In the genomic region with DNA sequence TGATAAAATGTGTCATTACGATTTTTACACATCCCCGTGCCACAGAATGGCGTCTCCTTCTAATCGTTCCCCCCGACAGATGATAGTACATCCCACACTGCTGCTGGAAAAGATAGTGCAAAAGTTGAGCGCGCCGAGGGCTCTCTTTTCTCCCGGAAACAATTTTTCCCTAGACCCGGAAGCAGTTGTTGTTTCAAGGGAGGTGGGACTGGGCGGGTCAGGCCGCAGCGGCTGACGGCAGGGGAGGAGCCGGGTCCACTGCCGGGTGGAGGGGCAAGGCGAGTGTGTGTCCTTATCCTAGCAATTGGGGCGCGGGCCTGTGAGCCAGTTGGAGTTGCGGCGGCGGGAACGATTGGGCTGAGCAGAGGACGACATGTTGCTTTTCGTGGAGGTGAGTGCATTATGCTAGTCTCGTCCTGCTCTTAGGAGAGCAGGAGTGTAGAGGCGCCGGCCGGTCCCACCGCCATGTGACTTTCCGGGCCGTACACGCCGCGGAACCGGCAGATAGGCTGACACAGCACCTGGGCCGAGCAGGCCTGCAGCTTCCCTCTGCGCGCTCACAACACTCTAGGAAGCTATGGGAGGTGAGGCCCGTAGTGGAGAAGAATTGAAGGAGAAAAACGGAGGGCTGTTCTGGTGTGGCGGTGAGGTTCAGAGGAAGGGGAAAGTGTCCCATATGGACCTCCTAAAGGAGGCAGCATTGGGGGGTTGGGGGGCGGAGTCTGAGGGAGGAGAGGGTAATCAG, we compare ENCODE assay signal across 8 cellular contexts. TPM values are rescaled to one million over a fixed set of nuclear protein-coding genes. Genes with fewer than 3 reads are reported as not detected.
DNase-seq lines count a peak whose midpoint lies in the region; ATAC-seq and TF ChIP-seq lines count a peak whose summit lies in the region.

TSS of gene LARP4 (plus strand) at position 248 of the 745 bp plus-strand sequence. CDS start at position 374, 126 bp downstream.

- POLR2A ChIA-PET in T-cell (lab: Charles Lee) = no interaction called here

- peak within 1 kb of the TSS; percentile 55 for H4K12ac ChIP-seq in trophoblast cell (ENCODE audit: low read depth, low read length)

- peak within 1 kb of the TSS; percentile 81 to 92 for H3K27ac Mint-ChIP-seq in T-cell

- H4K91ac ChIP-seq in trophoblast cell (ENCODE audit: low read depth, low read length) = peak within 1 kb of the TSS; percentile 71

- peak within 1 kb of the TSS; percentile 53 for H3K18ac ChIP-seq in trophoblast cell (ENCODE audit: low read length)

- H3K4ac ChIP-seq in trophoblast cell (ENCODE audit: low read depth, low read length) = peak within 1 kb of the TSS; percentile 76

- H2AFZ ChIP-seq in trophoblast cell (ENCODE audit: insufficient read depth, low read length, poor library complexity) = peak within 1 kb of the TSS; percentile 46

- peak within 1 kb of the TSS; percentile 92 to 100 (median 98) for H3K4me3 Mint-ChIP-seq in T-cell

- H3K79me1 ChIP-seq in trophoblast cell (ENCODE audit: low read length) = peaks cover 7% of the 10 kb centered on the region

- in situ Hi-C loops in transverse colon (cut with MboI; ENCODE audit: low pct_ligation_motif_present in 1 of 4, low pct_unique_long_range_greater_than_20kb in 1 of 4, low sequenced_read_pairs in 3 of 4) = no loop called here

- TF ChIP-seq CTCF in GM12865 (IDR thresholded peaks at IDR 0.05; ENCODE audit: insufficient read depth, low read depth, low read length, missing control alignments) (no peak), transverse colon (IDR thresholded peaks at IDR 0.05) (peak in 1 of 5 experiments; percentile 7)

- peak within 1 kb of the TSS; percentile 70 for H3K4me2 ChIP-seq in trophoblast cell (ENCODE audit: low read length)

- H3K27me3 Mint-ChIP-seq in T-cell = peaks cover 6 to 8% of the 10 kb centered on the region in 2 donors

- H3K4me1 Mint-ChIP-seq in T-cell = peaks cover 36 to 41% (median 39%) of the 10 kb centered on the region in 3 donors

- H3K9ac ChIP-seq in trophoblast cell (ENCODE audit: low read length) = peak within 1 kb of the TSS; percentile 98

- H2BK5ac ChIP-seq in trophoblast cell (ENCODE audit: low read depth, low read length, poor library complexity) = peak within 1 kb of the TSS; percentile 60

- no peak within 1 kb of the TSS for H2BK12ac ChIP-seq in trophoblast cell (ENCODE audit: low read length)

- intact Hi-C loops in cardiac septum (cut with DNase I) = loop anchor here (10.0 kb wide), 1 partner anchor 216 kb away; no protein-coding TSS in a partner anchor
- intact Hi-C loops in transverse colon (cut with DNase I; ENCODE audit: low total_unique reads) = loop anchor here (10.0 kb wide), 1 partner anchor 1256 kb away; no protein-coding TSS in a partner anchor

- H3K4me1 ChIP-seq in trophoblast cell (ENCODE audit: control insufficient read depth in 1 of 2, insufficient read depth in 2 of 2, low read length in 2 of 2) = no peaks in the 10 kb centered on the region
- peaks cover 6 to 33% (median 13%) of the 10 kb centered on the region in 4 donors for H3K4me1 ChIP-seq in transverse colon

- H3K36me3 ChIP-seq in trophoblast cell (ENCODE audit: control insufficient read depth in 1 of 2, insufficient read depth in 2 of 2, low read length in 2 of 2) = no peaks in the 10 kb centered on the region
- H3K36me3 ChIP-seq in transverse colon = no peaks in the 10 kb centered on the region

- no peak for TF ChIP-seq EP300 in transverse colon (IDR thresholded peaks at IDR 0.05; ENCODE audit: low read depth)

- no peaks in the 10 kb centered on the region for H3K36me3 Mint-ChIP-seq in T-cell

- H3K27me3 ChIP-seq in trophoblast cell (ENCODE audit: insufficient read depth, low read length) (no peaks in the 10 kb centered on the region), transverse colon (peaks cover 5% of the 10 kb centered on the region)

- peak within 1 kb of the TSS; percentile 15 for H2AK5ac ChIP-seq in trophoblast cell (ENCODE audit: low read length)

- H3K27ac ChIP-seq in adipose tissue (ENCODE audit: low read depth, low read length) (no peak within 1 kb of the TSS), trophoblast cell (ENCODE audit: low read depth, low read length) (peak within 1 kb of the TSS; percentile 91), transverse colon (peak within 1 kb of the TSS; percentile 93 to 95 (median 94))

- H3K9me3 Mint-ChIP-seq in T-cell = no peaks in the 10 kb centered on the region

- peak; percentile 96 for ATAC-seq in HG02798 (IDR thresholded peaks at IDR 0.05; ENCODE audit: poor library complexity, unreplicated experiment)
- peak; percentile 96 to 97 (median 96) for ATAC-seq in T-cell (replicated peaks in 1 of 4)

- peak within 1 kb of the TSS; percentile 45 for H2BK120ac ChIP-seq in trophoblast cell (ENCODE audit: insufficient read depth, low read length, poor library complexity)

- 0 to 1% (median 0%) methylated on average over 43 of the region's 43 CpGs for WGBS in adipose tissue, 3 donors
- WGBS in trophoblast cell (ENCODE audit: extremely low coverage, insufficient coverage, insufficient read length) = no CpG with 5 or more reads among the region's 43 CpGs
- 0 to 1% methylated on average over 4 to 43 of the region's 43 CpGs for WGBS in transverse colon (ENCODE audit: low coverage in 1 of 2), 2 donors

- DNase-seq in GM12865 (ENCODE audit: low read depth) = peak; percentile 95
- DNase-seq in NCI-H1436 treated with DMSO at 0.1 percent for 48 hours (lab: John Stamatoyannopoulos, UW) = peak; percentile 67
- DNase-seq in T-cell = peak; percentile 74 to 91 (median 85)
- DNase-seq in cardiac septum (ENCODE audit: low spot score) = peak; percentile 95
- peak; percentile 89 to 95 for DNase-seq in trophoblast cell
- peak; percentile 94 for DNase-seq in transverse colon

- peak within 1 kb of the TSS; percentile 22 for H3K23ac ChIP-seq in trophoblast cell (ENCODE audit: low read length)

- CTCF ChIA-PET in T-cell (lab: Charles Lee) = no interaction called here

- peaks cover 12% of the 10 kb centered on the region for H3K79me2 ChIP-seq in trophoblast cell (ENCODE audit: control insufficient read depth, insufficient read depth, low read length, poor library complexity)

- H3K4me3 ChIP-seq in GM12865 (ENCODE audit: low read depth, low read length) = peak within 1 kb of the TSS; percentile 86
- peak within 1 kb of the TSS; percentile 97 for H3K4me3 ChIP-seq in trophoblast cell (ENCODE audit: low read depth, low read length)
- H3K4me3 ChIP-seq in transverse colon = peak within 1 kb of the TSS; percentile 50 to 68 (median 63)

- peaks cover 4% of the 10 kb centered on the region for H3K9me3 ChIP-seq in trophoblast cell (ENCODE audit: insufficient read depth, low read depth, low read length)
- H3K9me3 ChIP-seq in transverse colon = no peaks in the 10 kb centered on the region

- peak within 1 kb of the TSS; percentile 80 for H3K14ac ChIP-seq in trophoblast cell (ENCODE audit: low read length)

- peak; percentile 93 for TF ChIP-seq POLR2A in transverse colon (IDR thresholded peaks at IDR 0.05)

- H4K8ac ChIP-seq in trophoblast cell (ENCODE audit: low read depth, low read length) = peak within 1 kb of the TSS; percentile 62

RNA-seq across cellular contexts. Expression of gene LARP4, which starts in this region (rescaled TPM):
- 10 to 100 TPM; 22.2 to 38.8 (median 36.7) TPM for total RNA-seq in T-cell
- polyA plus RNA-seq in adipose tissue = 10 to 100 TPM in 2 of 3 donors, 1 to 10 TPM in 1; 7.4 to 20.0 (median 10.5) TPM
- total RNA-seq in cardiac septum = 61.9 TPM
- polyA plus RNA-seq in trophoblast cell (2013) = 49.3 and 52.4 TPM in 2 replicates
- total RNA-seq in transverse colon = 10 to 100 TPM; 13.5 to 58.1 (median 39.6) TPM
